Comparison of ENCODE assay signal across 24 cellular contexts in genomic region chr14:106058342-106058741, GRCh38.
"Had no signal": no experiment of that assay in that cellular context is flagged by ENCODE, and none has a peak within 500 bp of the region (broad histone marks: within the 10 kb centered on the region; RNA-seq: fewer than 3 reads in every experiment).

No MANE protein-coding gene starts in this region.

- H3K27me3 Mint-ChIP-seq: activated B cell treated with CpG ODN at 0.5 μM for 24 hours had no signal

- H3K9me3 Mint-ChIP-seq: activated B cell treated with CpG ODN at 0.5 μM for 24 hours; activated CD4-positive, alpha-beta memory T cell treated with anti-CD3 and anti-CD28 coated beads, Interleukin-2, amount 10 ng/mL, durations not matched to agents 7 days and 5 days; activated naive CD4-positive, alpha-beta T cell treated with anti-CD3 and anti-CD28 coated beads for 36 hours; activated naive CD4-positive, alpha-beta T cell treated with anti-CD3 and anti-CD28 coated beads, Interleukin-2, amount 50 U/mL, for 72 hours had no signal

- DNase-seq: activated B cell treated with CpG ODN at 0.5 μM for 24 hours; activated CD4-positive, alpha-beta memory T cell treated with anti-CD3 and anti-CD28 coated beads, Interleukin-2, amount 10 ng/mL, durations not matched to agents 7 days and 5 days; activated CD4-positive, alpha-beta T cell treated with anti-CD3 and anti-CD28 coated beads, Interleukin-2, amount 50 U/mL, for 1 hour; activated gamma-delta T cell treated with Interleukin-2 at 50 U/mL for 16 hours; activated naive CD4-positive, alpha-beta T cell treated with anti-CD3 and anti-CD28 coated beads for 36 hours; adrenal gland; body of pancreas; caudate nucleus; cerebellar nuclear complex; NCI-H1092 treated with DMSO at 0.1 percent for 48 hours; NCI-H146; NCI-H187; NCI-H2029 treated with DMSO at 0.1 percent for 48 hours; NCI-H2107; NCI-H2171; NCI-H2227 treated with DMSO at 0.1 percent for 48 hours; NCI-H446; NCI-H524; NCI-H69; SHP77; SJCRH30 had no signal

- ATAC-seq: body of pancreas, K562, Panc1 had no signal

- H3K36me3 Mint-ChIP-seq: activated naive CD4-positive, alpha-beta T cell treated with anti-CD3 and anti-CD28 coated beads, Interleukin-2, amount 50 U/mL, for 72 hours had no signal

- H3K27ac Mint-ChIP-seq: activated B cell treated with CpG ODN at 0.5 μM for 24 hours; activated CD4-positive, alpha-beta memory T cell treated with anti-CD3 and anti-CD28 coated beads, Interleukin-2, amount 10 ng/mL, durations not matched to agents 7 days and 5 days; activated naive CD4-positive, alpha-beta T cell treated with anti-CD3 and anti-CD28 coated beads for 36 hours; activated naive CD4-positive, alpha-beta T cell treated with anti-CD3 and anti-CD28 coated beads, Interleukin-2, amount 50 U/mL, for 72 hours had no signal

- H3K4me3 Mint-ChIP-seq: activated B cell treated with CpG ODN at 0.5 μM for 24 hours; activated CD4-positive, alpha-beta memory T cell treated with anti-CD3 and anti-CD28 coated beads, Interleukin-2, amount 10 ng/mL, durations not matched to agents 7 days and 5 days; activated naive CD4-positive, alpha-beta T cell treated with anti-CD3 and anti-CD28 coated beads for 36 hours had no signal
